Comparison of ENCODE assay signal across 1 cellular context in the genomic region with DNA sequence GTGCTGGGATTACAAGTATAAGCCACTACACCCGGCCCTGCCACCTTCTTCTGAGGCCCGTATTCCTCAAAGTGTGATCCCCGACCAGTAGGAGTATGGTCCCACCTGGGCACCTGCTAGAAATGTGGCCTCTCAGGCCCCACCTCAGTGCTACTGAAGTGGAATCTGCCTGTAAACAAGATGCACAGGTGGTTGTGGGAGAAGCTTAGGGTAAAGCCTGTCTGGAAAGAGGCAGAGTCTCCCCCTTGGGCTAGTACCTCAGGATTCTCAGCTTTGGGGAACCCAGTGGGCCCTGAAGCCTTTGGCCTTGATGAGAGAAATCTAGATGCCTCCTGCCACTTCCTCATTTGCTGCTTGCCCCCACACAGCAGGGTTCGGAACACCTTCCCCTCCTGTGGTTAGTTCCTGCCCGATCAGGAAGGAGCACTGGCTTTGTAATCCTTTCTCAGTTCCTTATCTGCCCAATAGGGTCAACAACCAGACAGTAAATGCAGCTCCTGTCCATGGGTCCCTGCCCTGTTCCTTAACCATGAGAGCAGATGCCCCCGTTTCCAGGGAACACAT.
TF ChIP-seq lines count a peak whose summit lies in the region.

No MANE protein-coding gene starts in this region.

TF ChIP-seq in K562, 482 proteins besides CTCF, POLR2A, EP300 and RAD21 (continued from another document and continues in another):
- TF ChIP-seq, protein P1, sequence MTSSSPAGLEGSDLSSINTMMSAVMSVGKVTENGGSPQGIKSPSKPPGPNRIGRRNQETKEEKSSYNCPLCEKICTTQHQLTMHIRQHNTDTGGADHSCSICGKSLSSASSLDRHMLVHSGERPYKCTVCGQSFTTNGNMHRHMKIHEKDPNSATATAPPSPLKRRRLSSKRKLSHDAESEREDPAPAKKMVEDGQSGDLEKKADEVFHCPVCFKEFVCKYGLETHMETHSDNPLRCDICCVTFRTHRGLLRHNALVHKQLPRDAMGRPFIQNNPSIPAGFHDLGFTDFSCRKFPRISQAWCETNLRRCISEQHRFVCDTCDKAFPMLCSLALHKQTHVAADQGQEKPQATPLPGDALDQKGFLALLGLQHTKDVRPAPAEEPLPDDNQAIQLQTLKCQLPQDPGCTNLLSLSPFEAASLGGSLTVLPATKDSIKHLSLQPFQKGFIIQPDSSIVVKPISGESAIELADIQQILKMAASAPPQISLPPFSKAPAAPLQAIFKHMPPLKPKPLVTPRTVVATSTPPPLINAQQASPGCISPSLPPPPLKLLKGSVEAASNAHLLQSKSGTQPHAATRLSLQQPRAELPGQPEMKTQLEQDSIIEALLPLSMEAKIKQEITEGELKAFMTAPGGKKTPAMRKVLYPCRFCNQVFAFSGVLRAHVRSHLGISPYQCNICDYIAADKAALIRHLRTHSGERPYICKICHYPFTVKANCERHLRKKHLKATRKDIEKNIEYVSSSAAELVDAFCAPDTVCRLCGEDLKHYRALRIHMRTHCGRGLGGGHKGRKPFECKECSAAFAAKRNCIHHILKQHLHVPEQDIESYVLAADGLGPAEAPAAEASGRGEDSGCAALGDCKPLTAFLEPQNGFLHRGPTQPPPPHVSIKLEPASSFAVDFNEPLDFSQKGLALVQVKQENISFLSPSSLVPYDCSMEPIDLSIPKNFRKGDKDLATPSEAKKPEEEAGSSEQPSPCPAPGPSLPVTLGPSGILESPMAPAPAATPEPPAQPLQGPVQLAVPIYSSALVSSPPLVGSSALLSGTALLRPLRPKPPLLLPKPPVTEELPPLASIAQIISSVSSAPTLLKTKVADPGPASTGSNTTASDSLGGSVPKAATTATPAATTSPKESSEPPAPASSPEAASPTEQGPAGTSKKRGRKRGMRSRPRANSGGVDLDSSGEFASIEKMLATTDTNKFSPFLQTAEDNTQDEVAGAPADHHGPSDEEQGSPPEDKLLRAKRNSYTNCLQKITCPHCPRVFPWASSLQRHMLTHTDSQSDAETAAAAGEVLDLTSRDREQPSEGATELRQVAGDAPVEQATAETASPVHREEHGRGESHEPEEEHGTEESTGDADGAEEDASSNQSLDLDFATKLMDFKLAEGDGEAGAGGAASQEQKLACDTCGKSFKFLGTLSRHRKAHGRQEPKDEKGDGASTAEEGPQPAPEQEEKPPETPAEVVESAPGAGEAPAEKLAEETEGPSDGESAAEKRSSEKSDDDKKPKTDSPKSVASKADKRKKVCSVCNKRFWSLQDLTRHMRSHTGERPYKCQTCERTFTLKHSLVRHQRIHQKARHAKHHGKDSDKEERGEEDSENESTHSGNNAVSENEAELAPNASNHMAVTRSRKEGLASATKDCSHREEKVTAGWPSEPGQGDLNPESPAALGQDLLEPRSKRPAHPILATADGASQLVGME (CRISPR knock-in tag; IDR thresholded peaks at IDR 0.05): no peak
- TF ChIP-seq LEF1 (IDR thresholded peaks at IDR 0.05) (no peak), ZNF696 (CRISPR knock-in tag; conservative IDR thresholded peaks at IDR 0.05) (no peak), KLF16 (IDR thresholded peaks at IDR 0.05) (peak; percentile 87), JUND (IDR thresholded peaks at IDR 0.05; ENCODE audit: borderline replicate concordance, low read depth, low read length) (peak; percentile 57; the same call in 1 of the 2 replicates), JUND (tag; IDR thresholded peaks at IDR 0.05; ENCODE audit: borderline replicate concordance, low read depth, low read length) (peak; percentile 24; the same call in 1 of the 3 replicates), MTA3 (IDR thresholded peaks at IDR 0.05; ENCODE audit: borderline replicate concordance) (peak; percentile 60; the same call in 1 of the 2 replicates), ARID1B (IDR thresholded peaks at IDR 0.05) (peak; percentile 87), DPF2 (IDR thresholded peaks at IDR 0.05) (peak; percentile 64; the same call in 1 of the 2 replicates), HNRNPH1 (optimal IDR thresholded peaks at IDR 0.05; ENCODE audit: low read depth, low read length) (no peak), NONO (IDR thresholded peaks at IDR 0.05; ENCODE audit: low read depth in 2 of 2, low read length in 1 of 2) (peak in 1 of 2 experiments; percentile 31; a peak in 1 of 4 replicates), HDAC3 (IDR thresholded peaks at IDR 0.05; ENCODE audit: borderline replicate concordance, partially characterized antibody) (peak; percentile 27), KAT7 (CRISPR knock-in tag; IDR thresholded peaks at IDR 0.05; ENCODE audit: borderline replicate concordance) (no peak), ESRRA (IDR thresholded peaks at IDR 0.05; ENCODE audit: borderline replicate concordance, low read depth) (peak; percentile 79; the same call in 1 of the 2 replicates), SMARCA4 (IDR thresholded peaks at IDR 0.05) (peak; percentile 76), ZNF583 (CRISPR knock-in tag; IDR thresholded peaks at IDR 0.05) (peak; percentile 30; the same call in 1 of the 2 replicates), KDM1A (IDR thresholded peaks at IDR 0.05) (peak; percentile 65 to 77), SMARCC2 (IDR thresholded peaks at IDR 0.05; ENCODE audit: low read depth) (peak; percentile 47; the same call in 1 of the 2 replicates), ZNF239 (CRISPR knock-in tag; IDR thresholded peaks at IDR 0.05) (no peak), MAZ (CRISPR knock-in tag; conservative IDR thresholded peaks at IDR 0.05 in 1 of 2, IDR thresholded peaks at IDR 0.05 in 1 of 2) (peak; percentile 49 to 66; a peak in 3 of 4 replicates), CCNT2 (IDR thresholded peaks at IDR 0.05; ENCODE audit: borderline replicate concordance, extremely low read depth, insufficient read length, low read depth, low read length) (peak; percentile 59), BHLHE40 (IDR thresholded peaks at IDR 0.05; ENCODE audit: low read length) (peak; percentile 37; the same call in 1 of the 2 replicates), SMAD4 (CRISPR knock-in tag; conservative IDR thresholded peaks at IDR 0.05) (0 out of 2 replicates have a peak, but pooled peaks have one; percentile 42), ZNF263 (CRISPR knock-in tag; IDR thresholded peaks at IDR 0.05; ENCODE audit: borderline replicate concordance) (peak; percentile 89), ZNF75A (CRISPR knock-in tag; IDR thresholded peaks at IDR 0.05) (peak; percentile 75; the same call in 1 of the 2 replicates), SMARCA5 (IDR thresholded peaks at IDR 0.05) (no peak), CTBP1 (IDR thresholded peaks at IDR 0.05; ENCODE audit: borderline replicate concordance) (peak; percentile 86), CXXC5 (CRISPR knock-in tag; IDR thresholded peaks at IDR 0.05) (peak; percentile 36; the same call in 1 of the 2 replicates), ZNF12 (CRISPR knock-in tag; IDR thresholded peaks at IDR 0.05) (no peak), STAT5A (IDR thresholded peaks at IDR 0.05; ENCODE audit: borderline replicate concordance, low read length) (peak; percentile 36; the same call in 1 of the 2 replicates), ZNF444 (CRISPR knock-in tag; IDR thresholded peaks at IDR 0.05) (no peak), CBFA2T3 (IDR thresholded peaks at IDR 0.05) (peak; percentile 86), MYNN (IDR thresholded peaks at IDR 0.05) (peak; percentile 88; the same call in 1 of the 2 replicates), MYNN (CRISPR knock-in tag; IDR thresholded peaks at IDR 0.05) (no peak), ELF2 (CRISPR knock-in tag; IDR thresholded peaks at IDR 0.05) (0 out of 2 replicates have a peak, but pooled peaks have one; percentile 22), ELF4 (CRISPR knock-in tag; IDR thresholded peaks at IDR 0.05) (peak; percentile 61; the same call in 1 of the 2 replicates), EP400 (IDR thresholded peaks at IDR 0.05) (no peak), ZKSCAN1 (IDR thresholded peaks at IDR 0.05; ENCODE audit: low read depth, low read length) (no peak), TAL1 (IDR thresholded peaks at IDR 0.05) (peak; percentile 72), TBL1XR1 (IDR thresholded peaks at IDR 0.05; ENCODE audit: low read length in 2 of 2) (peak in 1 of 2 experiments; percentile 64; a peak in 1 of 4 replicates)
- TF ChIP-seq, protein P2, sequence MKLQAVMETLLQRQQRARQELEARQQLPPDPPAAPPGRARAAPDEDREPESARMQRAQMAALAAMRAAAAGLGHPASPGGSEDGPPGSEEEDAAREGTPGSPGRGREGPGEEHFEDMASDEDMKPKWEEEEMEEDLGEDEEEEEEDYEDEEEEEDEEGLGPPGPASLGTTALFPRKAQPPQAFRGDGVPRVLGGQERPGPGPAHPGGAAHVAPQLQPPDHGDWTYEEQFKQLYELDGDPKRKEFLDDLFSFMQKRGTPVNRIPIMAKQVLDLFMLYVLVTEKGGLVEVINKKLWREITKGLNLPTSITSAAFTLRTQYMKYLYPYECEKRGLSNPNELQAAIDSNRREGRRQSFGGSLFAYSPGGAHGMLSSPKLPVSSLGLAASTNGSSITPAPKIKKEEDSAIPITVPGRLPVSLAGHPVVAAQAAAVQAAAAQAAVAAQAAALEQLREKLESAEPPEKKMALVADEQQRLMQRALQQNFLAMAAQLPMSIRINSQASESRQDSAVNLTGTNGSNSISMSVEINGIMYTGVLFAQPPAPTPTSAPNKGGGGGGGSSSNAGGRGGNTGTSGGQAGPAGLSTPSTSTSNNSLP (IDR thresholded peaks at IDR 0.05; ENCODE audit: borderline replicate concordance, low read depth, low read length): no peak
- TF ChIP-seq, protein P3, sequence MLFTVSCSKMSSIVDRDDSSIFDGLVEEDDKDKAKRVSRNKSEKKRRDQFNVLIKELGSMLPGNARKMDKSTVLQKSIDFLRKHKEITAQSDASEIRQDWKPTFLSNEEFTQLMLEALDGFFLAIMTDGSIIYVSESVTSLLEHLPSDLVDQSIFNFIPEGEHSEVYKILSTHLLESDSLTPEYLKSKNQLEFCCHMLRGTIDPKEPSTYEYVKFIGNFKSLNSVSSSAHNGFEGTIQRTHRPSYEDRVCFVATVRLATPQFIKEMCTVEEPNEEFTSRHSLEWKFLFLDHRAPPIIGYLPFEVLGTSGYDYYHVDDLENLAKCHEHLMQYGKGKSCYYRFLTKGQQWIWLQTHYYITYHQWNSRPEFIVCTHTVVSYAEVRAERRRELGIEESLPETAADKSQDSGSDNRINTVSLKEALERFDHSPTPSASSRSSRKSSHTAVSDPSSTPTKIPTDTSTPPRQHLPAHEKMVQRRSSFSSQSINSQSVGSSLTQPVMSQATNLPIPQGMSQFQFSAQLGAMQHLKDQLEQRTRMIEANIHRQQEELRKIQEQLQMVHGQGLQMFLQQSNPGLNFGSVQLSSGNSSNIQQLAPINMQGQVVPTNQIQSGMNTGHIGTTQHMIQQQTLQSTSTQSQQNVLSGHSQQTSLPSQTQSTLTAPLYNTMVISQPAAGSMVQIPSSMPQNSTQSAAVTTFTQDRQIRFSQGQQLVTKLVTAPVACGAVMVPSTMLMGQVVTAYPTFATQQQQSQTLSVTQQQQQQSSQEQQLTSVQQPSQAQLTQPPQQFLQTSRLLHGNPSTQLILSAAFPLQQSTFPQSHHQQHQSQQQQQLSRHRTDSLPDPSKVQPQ (CRISPR knock-in tag; IDR thresholded peaks at IDR 0.05; ENCODE audit: borderline replicate concordance): 0 out of 2 replicates have a peak, but pooled peaks have one; percentile 6
- TF ChIP-seq, protein P4, sequence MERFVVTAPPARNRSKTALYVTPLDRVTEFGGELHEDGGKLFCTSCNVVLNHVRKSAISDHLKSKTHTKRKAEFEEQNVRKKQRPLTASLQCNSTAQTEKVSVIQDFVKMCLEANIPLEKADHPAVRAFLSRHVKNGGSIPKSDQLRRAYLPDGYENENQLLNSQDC (CRISPR knock-in tag; IDR thresholded peaks at IDR 0.05): no peak
- TF ChIP-seq, protein P5, sequence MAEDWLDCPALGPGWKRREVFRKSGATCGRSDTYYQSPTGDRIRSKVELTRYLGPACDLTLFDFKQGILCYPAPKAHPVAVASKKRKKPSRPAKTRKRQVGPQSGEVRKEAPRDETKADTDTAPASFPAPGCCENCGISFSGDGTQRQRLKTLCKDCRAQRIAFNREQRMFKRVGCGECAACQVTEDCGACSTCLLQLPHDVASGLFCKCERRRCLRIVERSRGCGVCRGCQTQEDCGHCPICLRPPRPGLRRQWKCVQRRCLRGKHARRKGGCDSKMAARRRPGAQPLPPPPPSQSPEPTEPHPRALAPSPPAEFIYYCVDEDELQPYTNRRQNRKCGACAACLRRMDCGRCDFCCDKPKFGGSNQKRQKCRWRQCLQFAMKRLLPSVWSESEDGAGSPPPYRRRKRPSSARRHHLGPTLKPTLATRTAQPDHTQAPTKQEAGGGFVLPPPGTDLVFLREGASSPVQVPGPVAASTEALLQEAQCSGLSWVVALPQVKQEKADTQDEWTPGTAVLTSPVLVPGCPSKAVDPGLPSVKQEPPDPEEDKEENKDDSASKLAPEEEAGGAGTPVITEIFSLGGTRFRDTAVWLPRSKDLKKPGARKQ (CRISPR knock-in tag; IDR thresholded peaks at IDR 0.05): no peak
- TF ChIP-seq, protein P6, sequence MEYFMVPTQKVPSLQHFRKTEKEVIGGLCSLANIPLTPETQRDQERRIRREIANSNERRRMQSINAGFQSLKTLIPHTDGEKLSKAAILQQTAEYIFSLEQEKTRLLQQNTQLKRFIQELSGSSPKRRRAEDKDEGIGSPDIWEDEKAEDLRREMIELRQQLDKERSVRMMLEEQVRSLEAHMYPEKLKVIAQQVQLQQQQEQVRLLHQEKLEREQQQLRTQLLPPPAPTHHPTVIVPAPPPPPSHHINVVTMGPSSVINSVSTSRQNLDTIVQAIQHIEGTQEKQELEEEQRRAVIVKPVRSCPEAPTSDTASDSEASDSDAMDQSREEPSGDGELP (CRISPR knock-in tag; IDR thresholded peaks at IDR 0.05; ENCODE audit: borderline replicate concordance): peak; percentile 40; the same call in 1 of the 2 replicates
- TF ChIP-seq, protein P7, sequence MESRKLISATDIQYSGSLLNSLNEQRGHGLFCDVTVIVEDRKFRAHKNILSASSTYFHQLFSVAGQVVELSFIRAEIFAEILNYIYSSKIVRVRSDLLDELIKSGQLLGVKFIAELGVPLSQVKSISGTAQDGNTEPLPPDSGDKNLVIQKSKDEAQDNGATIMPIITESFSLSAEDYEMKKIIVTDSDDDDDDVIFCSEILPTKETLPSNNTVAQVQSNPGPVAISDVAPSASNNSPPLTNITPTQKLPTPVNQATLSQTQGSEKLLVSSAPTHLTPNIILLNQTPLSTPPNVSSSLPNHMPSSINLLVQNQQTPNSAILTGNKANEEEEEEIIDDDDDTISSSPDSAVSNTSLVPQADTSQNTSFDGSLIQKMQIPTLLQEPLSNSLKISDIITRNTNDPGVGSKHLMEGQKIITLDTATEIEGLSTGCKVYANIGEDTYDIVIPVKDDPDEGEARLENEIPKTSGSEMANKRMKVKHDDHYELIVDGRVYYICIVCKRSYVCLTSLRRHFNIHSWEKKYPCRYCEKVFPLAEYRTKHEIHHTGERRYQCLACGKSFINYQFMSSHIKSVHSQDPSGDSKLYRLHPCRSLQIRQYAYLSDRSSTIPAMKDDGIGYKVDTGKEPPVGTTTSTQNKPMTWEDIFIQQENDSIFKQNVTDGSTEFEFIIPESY (CRISPR knock-in tag; IDR thresholded peaks at IDR 0.05): no peak
